8 cellular contexts compared by ENCODE assay signal in genomic region chr16:11253009-11253994, GRCh38. TPM values are rescaled to one million over a fixed set of nuclear protein-coding genes. Genes with fewer than 3 reads are reported as not detected.
A peak's percentile ranks its signal among the peaks of the same experiment; 100 is the strongest.
DNase-seq lines count a peak whose midpoint lies in the region; ATAC-seq, FAIRE-seq and TF ChIP-seq lines count a peak whose summit lies in the region.

No MANE protein-coding gene starts in this region.

- H3K36me3 ChIP-seq in DND-41 (ENCODE audit: insufficient read depth, low read length) = peaks cover 69% of the 10 kb centered on the region
- no peaks in the 10 kb centered on the region for H3K36me3 ChIP-seq in osteoblast (ENCODE audit: insufficient read depth, low read length)

- no peak for FAIRE-seq in D721Med (lab: Jason Lieb, UNC)

- H3K4me3 Mint-ChIP-seq in T-helper 1 cell treated with Interleukin-12 subunit alpha and Interleukin-12 subunit beta and Interleukin-4 antibody, amounts not matched to agents 30 μg/mL and 1 μg/mL, for 36 hours = peak overlapping the region; percentile 98

- H3K36me3 Mint-ChIP-seq in T-helper 1 cell treated with Interleukin-12 subunit alpha and Interleukin-12 subunit beta and Interleukin-4 antibody, amounts not matched to agents 30 μg/mL and 1 μg/mL, for 36 hours (ENCODE audit: low read depth) = peaks cover 46% of the 10 kb centered on the region

- no peak overlapping the region for H2AFZ ChIP-seq in DND-41 (ENCODE audit: low read depth, low read length)
- H2AFZ ChIP-seq in osteoblast (ENCODE audit: low read length) = no peak overlapping the region

- H3K9me3 ChIP-seq in DND-41 (ENCODE audit: insufficient read depth, low read length, severe bottlenecking) (no peaks in the 10 kb centered on the region), osteoblast (ENCODE audit: low read depth, low read length) (no peaks in the 10 kb centered on the region)

- H4K20me1 ChIP-seq in DND-41 (ENCODE audit: insufficient read depth, low read length) (peaks cover 52% of the 10 kb centered on the region), osteoblast (ENCODE audit: insufficient read depth, low read length) (peaks cover 11% of the 10 kb centered on the region)

- H3K4me1 ChIP-seq in DND-41 (ENCODE audit: insufficient read depth, low read length) (peaks cover 47% of the 10 kb centered on the region), osteoblast (ENCODE audit: insufficient read depth, low read length) (peaks cover 20% of the 10 kb centered on the region)

- H3K27me3 Mint-ChIP-seq in T-helper 1 cell treated with Interleukin-12 subunit alpha and Interleukin-12 subunit beta and Interleukin-4 antibody, amounts not matched to agents 30 μg/mL and 1 μg/mL, for 36 hours (ENCODE audit: low read depth) = no peaks in the 10 kb centered on the region

- H3K4me3 ChIP-seq in DND-41 (ENCODE audit: low read depth in 1 of 2, low read length in 2 of 2) (peak overlapping the region; percentile 65 to 95), cardiac fibroblast (replicated peaks in 1 of 2; ENCODE audit: low read depth in 2 of 2, low read length in 2 of 2) (peak overlapping the region; percentile 68 to 76), osteoblast (ENCODE audit: insufficient read depth, low read length) (no peak overlapping the region)

- peaks cover 49% of the 10 kb centered on the region for H3K4me1 Mint-ChIP-seq in T-helper 1 cell treated with Interleukin-12 subunit alpha and Interleukin-12 subunit beta and Interleukin-4 antibody, amounts not matched to agents 30 μg/mL and 1 μg/mL, for 36 hours (ENCODE audit: low read depth)

- H3K4me2 ChIP-seq in DND-41 (ENCODE audit: insufficient read depth, low read length) (peak overlapping the region; percentile 93), osteoblast (ENCODE audit: insufficient read depth, low read length) (peak overlapping the region; percentile 79)

- H3K27me3 ChIP-seq in DND-41 (ENCODE audit: insufficient read depth, low read length, poor library complexity) (no peaks in the 10 kb centered on the region), osteoblast (ENCODE audit: insufficient read depth, low read length) (no peaks in the 10 kb centered on the region)

- H3K27ac Mint-ChIP-seq in T-helper 1 cell treated with Interleukin-12 subunit alpha and Interleukin-12 subunit beta and Interleukin-4 antibody, amounts not matched to agents 30 μg/mL and 1 μg/mL, for 36 hours = peak overlapping the region; percentile 93

- no peak for ATAC-seq in DND-41 (ENCODE audit: insufficient read depth, low read depth)

- peaks cover 72% of the 10 kb centered on the region for H3K79me2 ChIP-seq in DND-41 (ENCODE audit: insufficient read depth, low read length)
- H3K79me2 ChIP-seq in osteoblast (ENCODE audit: insufficient read depth, low read length) = no peaks in the 10 kb centered on the region

- DNase-seq in DND-41 (peak; percentile 51), cardiac fibroblast (ENCODE audit: low read depth in 2 of 2) (peak in 1 of 2 donors; percentile 30), osteoblast (ENCODE audit: insufficient read length, low spot score, missing footprints) (peak; percentile 93), SK-N-DZ (ENCODE audit: low spot score) (no peak), D721Med (ENCODE audit: insufficient read length, low spot score) (no peak), GM19240 (ENCODE audit: insufficient read length, low spot score) (no peak), NCI-H128 (lab: John Stamatoyannopoulos, UW; ENCODE audit: unreplicated experiment) (no peak)

- H3K27ac ChIP-seq in DND-41 (ENCODE audit: low read length) (peak overlapping the region; percentile 91), osteoblast (ENCODE audit: low read depth, low read length) (no peak overlapping the region)

- TF ChIP-seq CTCF in DND-41 (IDR thresholded peaks at IDR 0.05; ENCODE audit: borderline replicate concordance, extremely low read depth, low read length, poor library complexity, severe bottlenecking) (peak; percentile 2), cardiac fibroblast (IDR thresholded peaks at IDR 0.05; ENCODE audit: low read depth, low read length) (no peak), osteoblast (IDR thresholded peaks at IDR 0.05; ENCODE audit: extremely low read depth, low read depth, low read length) (no peak), D721Med (IDR thresholded peaks at IDR 0.05; ENCODE audit: insufficient read depth, missing control alignments) (no peak)

- H3K9ac ChIP-seq in DND-41 (ENCODE audit: low read depth, low read length) = peak overlapping the region; percentile 92

- H3K9me3 Mint-ChIP-seq in T-helper 1 cell treated with Interleukin-12 subunit alpha and Interleukin-12 subunit beta and Interleukin-4 antibody, amounts not matched to agents 30 μg/mL and 1 μg/mL, for 36 hours = no peaks in the 10 kb centered on the region

RNA-seq across cellular contexts. Expression of gene SOCS1, which starts 2.7 kb away (rescaled TPM):
- 1.1 and 1.8 TPM in 2 replicates for total RNA-seq in osteoblast
- polyA plus RNA-seq in SK-N-DZ (2014; cell fraction: cytosol; rRNA removed) = 0.35 TPM in 1 of 2 replicates, not detected in the other
- 0.79 and 1.2 TPM in 2 replicates for polyA plus RNA-seq in SK-N-DZ (2014; cell fraction: nucleus; rRNA removed)

RNA-seq across cellular contexts. Expression of gene TNP2, which starts 15.8 kb away (rescaled TPM):
- not detected in 2 replicates for total RNA-seq in osteoblast
- polyA plus RNA-seq in SK-N-DZ (2014; cell fraction: cytosol; rRNA removed) = not detected in 2 replicates
- polyA plus RNA-seq in SK-N-DZ (2014; cell fraction: nucleus; rRNA removed) = not detected in 2 replicates

RNA-seq across cellular contexts. Expression of gene PRM3, which starts 20.1 kb away (rescaled TPM):
- not detected in 2 replicates for total RNA-seq in osteoblast
- polyA plus RNA-seq in SK-N-DZ (2014; cell fraction: cytosol; rRNA removed) = not detected in 2 replicates
- not detected in 2 replicates for polyA plus RNA-seq in SK-N-DZ (2014; cell fraction: nucleus; rRNA removed)

RNA-seq across cellular contexts. Expression of gene PRM2, which starts 23.0 kb away (rescaled TPM):
- total RNA-seq in osteoblast = not detected in 2 replicates
- not detected in 2 replicates for polyA plus RNA-seq in SK-N-DZ (2014; cell fraction: cytosol; rRNA removed)
- not detected in 2 replicates for polyA plus RNA-seq in SK-N-DZ (2014; cell fraction: nucleus; rRNA removed)

RNA-seq across cellular contexts. Expression of gene PRM1, which starts 27.8 kb away (rescaled TPM):
- not detected in 2 replicates for total RNA-seq in osteoblast
- polyA plus RNA-seq in SK-N-DZ (2014; cell fraction: cytosol; rRNA removed) = not detected in 2 replicates
- not detected in 2 replicates for polyA plus RNA-seq in SK-N-DZ (2014; cell fraction: nucleus; rRNA removed)

Comparison
In these comparisons a context has a peak if more than half of its experiments do, and no peak if none do; other contexts are left out.
1. DNase-seq: peak in DND-41 (single experiment) and osteoblast (single experiment); none in SK-N-DZ (single experiment), D721Med (single experiment), GM19240 (single experiment) and NCI-H128 (single experiment).